ENCODE assay signal across 2 cellular contexts in the genomic region with DNA sequence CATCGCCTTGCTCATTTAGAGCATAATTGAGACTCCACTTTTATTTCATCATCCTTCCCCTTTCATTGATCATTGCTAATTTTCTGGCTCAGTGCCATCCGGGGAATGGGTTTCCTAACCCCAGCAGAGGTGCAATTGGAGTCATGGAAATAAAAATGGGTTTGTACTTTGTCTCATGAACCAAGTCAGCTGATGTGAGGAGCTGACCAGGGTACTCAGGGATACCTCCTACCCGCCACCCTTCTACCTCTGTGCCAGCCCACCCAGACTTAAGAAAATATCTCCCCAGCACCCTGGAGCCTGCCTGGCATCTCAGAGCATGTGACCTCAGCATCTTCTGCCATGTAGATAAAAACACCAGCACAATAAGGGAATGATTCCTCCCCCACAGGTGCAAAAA.
TF ChIP-seq lines count a peak whose summit lies in the region.

No MANE protein-coding gene starts in this region.

TF ChIP-seq in GM23338, 12 proteins besides CTCF, POLR2A, EP300 and RAD21:
- TF ChIP-seq, protein P1, sequence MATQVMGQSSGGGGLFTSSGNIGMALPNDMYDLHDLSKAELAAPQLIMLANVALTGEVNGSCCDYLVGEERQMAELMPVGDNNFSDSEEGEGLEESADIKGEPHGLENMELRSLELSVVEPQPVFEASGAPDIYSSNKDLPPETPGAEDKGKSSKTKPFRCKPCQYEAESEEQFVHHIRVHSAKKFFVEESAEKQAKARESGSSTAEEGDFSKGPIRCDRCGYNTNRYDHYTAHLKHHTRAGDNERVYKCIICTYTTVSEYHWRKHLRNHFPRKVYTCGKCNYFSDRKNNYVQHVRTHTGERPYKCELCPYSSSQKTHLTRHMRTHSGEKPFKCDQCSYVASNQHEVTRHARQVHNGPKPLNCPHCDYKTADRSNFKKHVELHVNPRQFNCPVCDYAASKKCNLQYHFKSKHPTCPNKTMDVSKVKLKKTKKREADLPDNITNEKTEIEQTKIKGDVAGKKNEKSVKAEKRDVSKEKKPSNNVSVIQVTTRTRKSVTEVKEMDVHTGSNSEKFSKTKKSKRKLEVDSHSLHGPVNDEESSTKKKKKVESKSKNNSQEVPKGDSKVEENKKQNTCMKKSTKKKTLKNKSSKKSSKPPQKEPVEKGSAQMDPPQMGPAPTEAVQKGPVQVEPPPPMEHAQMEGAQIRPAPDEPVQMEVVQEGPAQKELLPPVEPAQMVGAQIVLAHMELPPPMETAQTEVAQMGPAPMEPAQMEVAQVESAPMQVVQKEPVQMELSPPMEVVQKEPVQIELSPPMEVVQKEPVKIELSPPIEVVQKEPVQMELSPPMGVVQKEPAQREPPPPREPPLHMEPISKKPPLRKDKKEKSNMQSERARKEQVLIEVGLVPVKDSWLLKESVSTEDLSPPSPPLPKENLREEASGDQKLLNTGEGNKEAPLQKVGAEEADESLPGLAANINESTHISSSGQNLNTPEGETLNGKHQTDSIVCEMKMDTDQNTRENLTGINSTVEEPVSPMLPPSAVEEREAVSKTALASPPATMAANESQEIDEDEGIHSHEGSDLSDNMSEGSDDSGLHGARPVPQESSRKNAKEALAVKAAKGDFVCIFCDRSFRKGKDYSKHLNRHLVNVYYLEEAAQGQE (IDR thresholded peaks at IDR 0.05; ENCODE audit: unreplicated experiment): peak; percentile 35
- no peak for TF ChIP-seq JUNB (IDR thresholded peaks at IDR 0.05; ENCODE audit: unreplicated experiment)
TF ChIP-seq in GM23338: peak in this region for 1.

TF ChIP-seq in HEK293, 187 proteins besides CTCF, POLR2A, EP300 and RAD21 (continued from another document):
- TF ChIP-seq, protein P1 (tag by site-specific recombination; IDR thresholded peaks at IDR 0.05): peak; percentile 66; the same call in 1 of the 2 replicates
- no peak for TF ChIP-seq ZNF785 (tag by site-specific recombination; IDR thresholded peaks at IDR 0.05)
- TF ChIP-seq ZNF394 (tag by site-specific recombination; IDR thresholded peaks at IDR 0.05; ENCODE audit: borderline replicate concordance): no peak
- no peak for TF ChIP-seq MYNN (tag by site-specific recombination; IDR thresholded peaks at IDR 0.05; ENCODE audit: borderline replicate concordance)
- TF ChIP-seq GLI2 (tag by site-specific recombination; IDR thresholded peaks at IDR 0.05; ENCODE audit: borderline replicate concordance, low read depth): no peak
- TF ChIP-seq ZNF37A (tag by site-specific recombination; IDR thresholded peaks at IDR 0.05): no peak
- no peak for TF ChIP-seq ZNF707 (tag by site-specific recombination; IDR thresholded peaks at IDR 0.05)
TF ChIP-seq in HEK293: peak in this region for 1.
